8 cellular contexts compared by ENCODE assay signal in genomic region chr14:74612346-74613021, GRCh38. TPM values are rescaled to one million over a fixed set of nuclear protein-coding genes. Genes with fewer than 3 reads are reported as not detected.
A peak's percentile ranks its signal among the peaks of the same experiment; 100 is the strongest.
DNase-seq lines count a peak whose midpoint lies in the region; ATAC-seq and TF ChIP-seq lines count a peak whose summit lies in the region.

No MANE protein-coding gene starts in this region.

- peak overlapping the region; percentile 46 for H3K4me3 ChIP-seq in A673 (ENCODE audit: low read depth, low read length, poor library complexity, severe bottlenecking)
- peak overlapping the region; percentile 65 to 75 for H3K4me3 ChIP-seq in esophagus (ENCODE audit: low read depth in 1 of 2, low read length in 2 of 2)
- peak overlapping the region; percentile 65 for H3K4me3 ChIP-seq in mucosa of rectum (ENCODE audit: low read length in 2 of 2)

- peaks cover 27% of the 10 kb centered on the region for H3K27me3 ChIP-seq in A673 (replicated peaks; ENCODE audit: insufficient read depth, low read depth, low read length, poor library complexity)
- H3K27me3 ChIP-seq in esophagus (ENCODE audit: control insufficient read depth in 1 of 2, insufficient read depth in 2 of 2, low read length in 2 of 2), result no peaks in the 10 kb centered on the region
- H3K27me3 ChIP-seq in mucosa of rectum (ENCODE audit: control insufficient read depth in 2 of 2, insufficient read depth in 2 of 2, low read length in 2 of 2), result peaks cover 3 to 7% of the 10 kb centered on the region in 2 donors

- peak; percentile 54 for ATAC-seq in GM18519 (IDR thresholded peaks at IDR 0.05; ENCODE audit: low FRiP score, unreplicated experiment)
- ATAC-seq in HG03469 (IDR thresholded peaks at IDR 0.05; ENCODE audit: unreplicated experiment), result peak; percentile 41

- DNase-seq in A673 (ENCODE audit: low spot score), result peak; percentile 84
- peak; percentile 70 for DNase-seq in NOMO-1 treated with dmso at 0.1 percent for 144 hours (lab: John Stamatoyannopoulos, UW; ENCODE audit: unreplicated experiment)
- DNase-seq in activated T-cell treated with anti-CD3 and anti-CD28 coated beads for 4 hours, result peak; percentile 73
- peak; percentile 35 to 54 for DNase-seq in stimulated activated CD8-positive, alpha-beta memory T cell treated with anti-CD3 and anti-CD28 coated beads, Interleukin-4, amount 100 ng/mL, for 4 hours (ENCODE audit: low read depth in 2 of 2, low spot score in 1 of 2)

- H3K9me3 ChIP-seq in A673 (ENCODE audit: low read depth, low read length, poor library complexity, severe bottlenecking), result no peaks in the 10 kb centered on the region
- H3K9me3 ChIP-seq in esophagus (ENCODE audit: control insufficient read depth in 2 of 2, insufficient read depth in 1 of 2, low read depth in 1 of 2, low read length in 1 of 2), result no peaks in the 10 kb centered on the region
- no peaks in the 10 kb centered on the region for H3K9me3 ChIP-seq in mucosa of rectum (ENCODE audit: control insufficient read depth in 2 of 2, low read length in 2 of 2)

- H3K36me3 ChIP-seq in A673 (ENCODE audit: insufficient read depth, low read length, poor library complexity, severe bottlenecking) (no peaks in the 10 kb centered on the region), esophagus (ENCODE audit: control insufficient read depth in 2 of 2, insufficient read depth in 2 of 2, low read length in 1 of 2) (no peaks in the 10 kb centered on the region), mucosa of rectum (ENCODE audit: control insufficient read depth in 2 of 2, insufficient read depth in 2 of 2, low read length in 2 of 2) (no peaks in the 10 kb centered on the region)

- no TSS peak for BruUV-seq in A673 (replicated peaks; lab: Mats Ljungman, UMichigan)

- H3K4me1 ChIP-seq in A673 (ENCODE audit: insufficient read depth, low read length, poor library complexity, severe bottlenecking), result peaks cover 17% of the 10 kb centered on the region
- peaks cover 15 to 38% of the 10 kb centered on the region in 2 donors for H3K4me1 ChIP-seq in esophagus (ENCODE audit: control insufficient read depth in 2 of 2, insufficient read depth in 2 of 2, low read length in 1 of 2)
- peaks cover 5 to 6% of the 10 kb centered on the region in 2 donors for H3K4me1 ChIP-seq in mucosa of rectum (ENCODE audit: control insufficient read depth in 2 of 2, insufficient read depth in 2 of 2, low read length in 2 of 2)

- H3K9ac ChIP-seq in mucosa of rectum (ENCODE audit: low read depth in 1 of 2, low read length in 2 of 2), result peak overlapping the region in 1 of 2 donors; percentile 63

- H3K27ac ChIP-seq in A673 (ENCODE audit: low read depth, low read length, poor library complexity, severe bottlenecking) (no peak overlapping the region), esophagus (ENCODE audit: low read depth in 2 of 2, low read length in 1 of 2) (peak overlapping the region; percentile 14 to 27), mucosa of rectum (ENCODE audit: low read depth in 2 of 2, low read length in 2 of 2) (no peak overlapping the region)

- peak; percentile 44 for TF ChIP-seq CTCF in A673 (conservative IDR thresholded peaks at IDR 0.05; ENCODE audit: low read depth, low read length)

- CTCF ChIA-PET in A673 (lab: Charles Lee), result interaction anchor here (1.1 kb wide), 2 partner anchors 14 to 292 kb away, joined by 3 read pairs; no protein-coding TSS in a partner anchor

- intact Hi-C loops in A673 (cut with micrococcal nuclease; ENCODE audit: unreplicated experiment), result no loop called here

- POLR2A ChIA-PET in A673 (lab: Charles Lee; ENCODE audit: low non-redundant PET), result no interaction called here

- WGBS in esophagus, 2 donors, result 2 to 4% methylated on average over 50 to 69 of the region's 69 CpGs

RNA-seq across cellular contexts. Expression of gene LTBP2, which starts 0.4 kb away (rescaled TPM):
- 0.26 and 0.57 TPM in 2 replicates for total RNA-seq in A673 (2021)
- 1 to 10 TPM; 4.7 to 5.5 TPM for polyA plus RNA-seq in esophagus

Comparison
In these comparisons a context has a peak if more than half of its experiments do, and no peak if none do; other contexts are left out.
1. H3K27ac ChIP-seq: peak in esophagus (2 of 2); none in A673 (single experiment) and mucosa of rectum (0 of 2).
2. Peak in every context shown above with its lines, with median percentiles within 50 percentile points of each other: DNase-seq and H3K4me3 ChIP-seq.